8 cellular contexts compared by ENCODE assay signal in the genomic region with DNA sequence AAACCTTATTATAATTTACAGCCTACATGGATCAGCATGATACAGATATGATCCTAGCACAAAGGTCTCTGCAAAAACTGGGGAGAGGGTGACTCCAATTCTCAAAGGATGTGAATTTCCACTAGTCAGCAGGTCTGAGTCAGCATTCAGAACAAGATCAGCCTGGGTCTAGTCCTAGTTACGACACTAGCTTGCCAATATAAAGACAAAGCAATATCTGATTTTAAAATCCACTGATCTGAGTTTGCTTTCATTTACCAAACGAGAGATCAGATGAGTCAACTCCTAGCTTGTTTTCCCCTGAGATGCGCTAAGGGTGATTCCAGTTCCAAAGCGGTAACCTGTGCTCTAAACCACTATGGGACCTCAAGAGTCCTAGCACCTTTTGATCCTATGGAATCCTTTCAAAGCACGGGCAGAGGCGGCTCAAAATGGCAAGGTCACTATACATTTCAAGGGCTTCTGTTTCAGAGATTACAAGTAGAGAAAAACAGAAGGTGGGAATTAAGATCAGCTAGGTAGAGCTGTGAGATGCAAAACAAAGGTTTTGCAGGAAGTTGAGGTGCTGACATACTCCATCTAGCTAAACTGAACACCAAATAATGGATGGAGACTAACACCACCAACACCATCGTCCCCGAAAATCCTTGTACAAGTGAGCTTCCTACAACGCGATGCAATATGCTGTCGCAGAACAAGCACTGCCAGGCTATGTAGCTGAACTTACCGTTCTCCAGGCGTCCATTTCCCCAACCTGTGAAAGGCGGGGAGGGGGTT. TPM values are rescaled to one million over a fixed set of nuclear protein-coding genes. Genes with fewer than 3 reads are reported as not detected.
DNase-seq lines count a peak whose midpoint lies in the region; ATAC-seq and TF ChIP-seq lines count a peak whose summit lies in the region.

No MANE protein-coding gene starts in this region.

- H3K27ac Mint-ChIP-seq in activated naive CD4-positive, alpha-beta T cell treated with anti-CD3 and anti-CD28 coated beads for 36 hours: peak overlapping the region; percentile 77
- no peak overlapping the region for H3K27ac Mint-ChIP-seq in neural progenitor cell

- H3K36me3 ChIP-seq in SJSA1: peaks cover 6% of the 10 kb centered on the region
- peaks cover 3% of the 10 kb centered on the region for H3K36me3 ChIP-seq in neural progenitor cell

- H4K20me1 ChIP-seq in neural progenitor cell (ENCODE audit: low read depth): peaks cover 22% of the 10 kb centered on the region

- H3K4me3 ChIP-seq in SJSA1 (peak overlapping the region; percentile 87), neural progenitor cell (peak overlapping the region; percentile 93)

- CTCF ChIA-PET in activated naive CD4-positive, alpha-beta T cell treated with anti-CD3 and anti-CD28 coated beads for 36 hours (lab: Charles Lee): interaction anchor here (0.7 to 1.3 kb wide), 7 partner anchors 11 to 717 kb away, joined by 3 to 6 read pairs (median 3); partner anchors contain the start of gene TOMM5

- H3K9me3 Mint-ChIP-seq in activated naive CD4-positive, alpha-beta T cell treated with anti-CD3 and anti-CD28 coated beads for 36 hours: no peaks in the 10 kb centered on the region
- no peaks in the 10 kb centered on the region for H3K9me3 Mint-ChIP-seq in neural progenitor cell

- no peak for TF ChIP-seq POLR2A in erythroblast (IDR thresholded peaks at IDR 0.05; ENCODE audit: low read length)

- no peaks in the 10 kb centered on the region for H3K9me3 ChIP-seq in SJSA1 (replicated peaks)
- H3K9me3 ChIP-seq in neural progenitor cell (ENCODE audit: low read depth): no peaks in the 10 kb centered on the region

- H3K9ac ChIP-seq in neural progenitor cell: peak overlapping the region; percentile 28

- H3F3A ChIP-seq in neural progenitor cell (ENCODE audit: low read depth): peaks cover 9% of the 10 kb centered on the region

- H3K79me2 ChIP-seq in neural progenitor cell (ENCODE audit: low read depth): peaks cover 25% of the 10 kb centered on the region

- no peak overlapping the region for H3K27ac ChIP-seq in SJSA1
- H3K27ac ChIP-seq in neural progenitor cell: no peak overlapping the region

- H3K4me2 ChIP-seq in neural progenitor cell: peak overlapping the region; percentile 92

- peak; percentile 1 for ATAC-seq in HG02970 (IDR thresholded peaks at IDR 0.05; ENCODE audit: low FRiP score, unreplicated experiment)

- DNase-seq in activated naive CD4-positive, alpha-beta T cell treated with anti-CD3 and anti-CD28 coated beads for 36 hours: peak; percentile 27
- DNase-seq in activated naive CD4-positive, alpha-beta T cell treated with Interleukin-2 at 50 U/mL for 16 hours: no peak
- DNase-seq in SJSA1 (ENCODE audit: low read depth in 1 of 2, low spot score in 2 of 2): no peak
- peak; percentile 58 to 66 for DNase-seq in erythroblast (lab: John Stamatoyannopoulos, UW)
- DNase-seq in neural progenitor cell (ENCODE audit: low spot score): no peak
- DNase-seq in NCI-H446 treated with DMSO at 0.1 percent for 48 hours (lab: John Stamatoyannopoulos, UW): no peak
- no peak for DNase-seq in NK-92 (lab: John Stamatoyannopoulos, UW; ENCODE audit: unreplicated experiment)

- no peaks in the 10 kb centered on the region for H3K27me3 Mint-ChIP-seq in activated naive CD4-positive, alpha-beta T cell treated with anti-CD3 and anti-CD28 coated beads for 36 hours (ENCODE audit: low read depth)
- peaks cover 10% of the 10 kb centered on the region for H3K27me3 Mint-ChIP-seq in neural progenitor cell (ENCODE audit: insufficient read depth, low read depth)

- H3K27me3 ChIP-seq in SJSA1 (replicated peaks) (no peaks in the 10 kb centered on the region), neural progenitor cell (peaks cover 9% of the 10 kb centered on the region)

- TF ChIP-seq CTCF in neural progenitor cell (IDR thresholded peaks at IDR 0.05): no peak

- intact Hi-C loops in activated naive CD4-positive, alpha-beta T cell treated with anti-CD3 and anti-CD28 coated beads for 36 hours (cut with micrococcal nuclease): loop anchor here (1.0 to 5.0 kb wide), 6 partner anchors 49 to 489 kb away; partner anchors contain the start of genes ALDH1B1, DCAF10 and ZBTB5

- H3K4me1 Mint-ChIP-seq in activated naive CD4-positive, alpha-beta T cell treated with anti-CD3 and anti-CD28 coated beads for 36 hours (ENCODE audit: low read depth): peaks cover 16% of the 10 kb centered on the region
- peaks cover 14% of the 10 kb centered on the region for H3K4me1 Mint-ChIP-seq in neural progenitor cell

- peak overlapping the region; percentile 95 for H2AFZ ChIP-seq in neural progenitor cell (replicated peaks)

- peaks cover 3% of the 10 kb centered on the region for H3K36me3 Mint-ChIP-seq in activated naive CD4-positive, alpha-beta T cell treated with anti-CD3 and anti-CD28 coated beads for 36 hours (ENCODE audit: low read depth)
- H3K36me3 Mint-ChIP-seq in neural progenitor cell: peaks cover 4% of the 10 kb centered on the region

- peak overlapping the region; percentile 85 for H3K4me3 Mint-ChIP-seq in activated naive CD4-positive, alpha-beta T cell treated with anti-CD3 and anti-CD28 coated beads for 36 hours
- H3K4me3 Mint-ChIP-seq in neural progenitor cell: peak overlapping the region; percentile 86

- H3K4me1 ChIP-seq in SJSA1 (replicated peaks): peaks cover 12% of the 10 kb centered on the region
- H3K4me1 ChIP-seq in neural progenitor cell: peaks cover 15% of the 10 kb centered on the region

RNA-seq across cellular contexts. Expression of gene SLC25A51, which starts 0.9 kb away (rescaled TPM):
- total RNA-seq in activated naive CD4-positive, alpha-beta T cell treated with anti-CD3 and anti-CD28 coated beads for 36 hours: 10 to 100 TPM; 20.0 to 20.3 TPM
- 10.0 and 18.8 TPM in 2 replicates for total RNA-seq in SJSA1 (2014; rRNA removed; shearing (Covaris generic))
- 22.6 and 24.6 TPM in 2 replicates for total RNA-seq in neural progenitor cell (ENCODE audit: low replicate concordance)

Comparison
In these comparisons a context has a peak if more than half of its experiments do, and no peak if none do; other contexts are left out.
1. DNase-seq: peak in activated naive CD4-positive, alpha-beta T cell treated with anti-CD3 and anti-CD28 coated beads for 36 hours (single experiment) and erythroblast (2 of 2); none in activated naive CD4-positive, alpha-beta T cell treated with Interleukin-2 at 50 U/mL for 16 hours (single experiment), SJSA1 (0 of 2), neural progenitor cell (single experiment), NCI-H446 treated with DMSO at 0.1 percent for 48 hours (single experiment) and NK-92 (single experiment).